Comparison of ENCODE assay signal across 26 cellular contexts in the genomic region with DNA sequence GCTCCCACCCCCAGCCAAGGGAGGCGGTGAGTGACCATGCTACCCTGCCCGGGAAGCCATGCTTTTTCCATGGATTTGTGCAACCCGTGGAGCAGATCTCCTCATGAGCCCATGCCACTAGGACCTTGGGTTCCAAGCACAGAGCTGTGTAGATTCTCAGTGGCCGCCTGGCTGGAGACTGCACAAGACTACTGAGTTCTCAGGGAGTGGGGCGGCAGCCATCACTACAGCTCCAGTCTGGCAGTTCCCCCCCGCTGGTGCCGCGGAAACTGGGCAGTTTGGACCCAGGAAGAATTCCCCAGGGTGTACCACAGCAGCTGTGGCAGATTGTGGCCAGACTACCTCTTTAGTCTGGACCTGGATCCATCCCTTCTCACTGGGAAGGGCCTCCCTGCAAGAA.
"Had no signal": no experiment of that assay in that cellular context is flagged by ENCODE, and none has a peak within 500 bp of the region (broad histone marks: within the 10 kb centered on the region; RNA-seq: fewer than 3 reads in every experiment).

No MANE protein-coding gene starts in this region.

- FAIRE-seq: urothelium cell line had no signal

- H3K4me1 ChIP-seq: stomach, suprapubic skin, testis, thyroid gland, tibial artery, tibial nerve, transverse colon, upper lobe of right lung, uterus, vagina had no signal

- H3K4me3 ChIP-seq: stomach, suprapubic skin, thoracic aorta, thyroid gland, tibial artery, tibial nerve, transverse colon, upper lobe of right lung, uterus, vagina had no signal

- DNase-seq: stimulated activated CD4-positive, alpha-beta T cell treated with anti-CD3 and anti-CD28 coated beads, Interleukin-2, amount 100 ng/mL, for 24 hours; stimulated activated CD4-positive, alpha-beta T cell treated with anti-CD3 and anti-CD28 coated beads, Interleukin-2, amount 100 ng/mL, for 48 hours; stimulated activated CD4-positive, alpha-beta T cell treated with anti-CD3 and anti-CD28 coated beads, Interleukin-4, amount 100 ng/mL, for 1 hour; stimulated activated CD4-positive, alpha-beta T cell treated with anti-CD3 and anti-CD28 coated beads, Interleukin-4, amount 100 ng/mL, for 24 hours; stimulated activated CD4-positive, alpha-beta T cell treated with anti-CD3 and anti-CD28 coated beads, Interleukin-4, amount 100 ng/mL, for 4 hours; stimulated activated CD8-positive, alpha-beta memory T cell treated with anti-CD3 and anti-CD28 coated beads, Interleukin-4, amount 100 ng/mL, for 48 hours; stimulated activated naive B cell treated with anti-CD40 and anti-IgM and Interleukin-4, amounts not matched to agents 10 μg/mL and 1 μg/mL and 100 μg/mL, for 72 hours; stimulated activated naive CD4-positive, alpha-beta T cell; stimulated activated naive CD4-positive, alpha-beta T cell treated with Interleukin-2 at 50 U/mL for 16 hours; stimulated activated naive CD8-positive, alpha-beta T cell treated with anti-CD3 and anti-CD28 coated beads, Interleukin-15, amount 100 ng/mL, for 72 hours; stimulated activated naive CD8-positive, alpha-beta T cell treated with anti-CD3 and anti-CD28 coated beads, Interleukin-15, Interleukin-2, amounts not matched to agents 100 U/mL and 50 U/mL, for 24 hours; stomach; substantia nigra; testis; thyroid gland; tibial artery; transverse colon; upper lobe of right lung; uterus had no signal

- ATAC-seq: stimulated activated effector memory CD8-positive, alpha-beta T cell treated with anti-CD3 and anti-CD28 coated beads, Interleukin-12 subunit alpha, Interleukin-12 subunit beta, amount 100 ng/mL, for 72 hours; stimulated activated memory B cell treated with anti-CD40 and anti-IgM and Interleukin-4, amounts not matched to agents 10 μg/mL and 1 μg/mL and 100 μg/mL, for 72 hours; stimulated activated naive B cell treated with anti-CD40 and anti-IgM and Interleukin-4, amounts not matched to agents 10 μg/mL and 1 μg/mL and 100 μg/mL, for 72 hours; stimulated activated naive CD8-positive, alpha-beta T cell treated with anti-CD3 and anti-CD28 coated beads, Interleukin-15, amount 100 ng/mL, for 72 hours; stimulated activated naive CD8-positive, alpha-beta T cell treated with anti-CD3 and anti-CD28 coated beads, Interleukin-15, Interleukin-2, amounts not matched to agents 100 U/mL and 50 U/mL, for 24 hours; upper lobe of right lung had no signal

- H3K36me3 ChIP-seq: stomach, suprapubic skin, thoracic aorta, thyroid gland, tibial artery, tibial nerve, transverse colon, upper lobe of right lung, uterus, vagina had no signal

- H3K27me3 ChIP-seq: stomach, suprapubic skin, testis, thyroid gland, tibial artery, tibial nerve, transverse colon, upper lobe of right lung, uterus, vagina had no signal

- H3K27ac ChIP-seq: stomach, suprapubic skin, testis, thoracic aorta, thyroid gland, tibial artery, tibial nerve, transverse colon, upper lobe of right lung, uterus, vagina had no signal

- H3K9me3 ChIP-seq: testis, thoracic aorta, thyroid gland, tibial artery, tibial nerve, transverse colon, upper lobe of right lung, uterus, vagina had no signal
